In genomic region chr12:46065412-46066166, GRCh38 we compare ENCODE assay signal across 1 cellular context.
A peak's percentile ranks its signal among the peaks of the same experiment; 100 is the strongest.
TF ChIP-seq lines count a peak whose summit lies in the region.

No MANE protein-coding gene starts in this region.

TF ChIP-seq in GM12878, 131 proteins besides CTCF, POLR2A, EP300 and RAD21 (continued from another document):
- TF ChIP-seq BHLHE40 (IDR thresholded peaks at IDR 0.05; ENCODE audit: borderline replicate concordance in 1 of 2, low read depth in 2 of 2, low read length in 1 of 2) (peak; percentile 59 to 63; a peak in 3 of 4 replicates), MEF2B (IDR thresholded peaks at IDR 0.05; ENCODE audit: partially characterized antibody, poor library complexity, severe bottlenecking) (no peak), KDM1A (IDR thresholded peaks at IDR 0.05; ENCODE audit: borderline replicate concordance) (no peak), NFIC (IDR thresholded peaks at IDR 0.05; ENCODE audit: low read depth, low read length) (peak; percentile 89), ZNF24 (IDR thresholded peaks at IDR 0.05) (no peak), HDAC2 (IDR thresholded peaks at IDR 0.05) (no peak), POU2F2 (IDR thresholded peaks at IDR 0.05; ENCODE audit: borderline replicate concordance, low read depth, low read length) (no peak), CHD2 (IDR thresholded peaks at IDR 0.05; ENCODE audit: borderline replicate concordance, low read depth, low read length) (no peak), FOS (IDR thresholded peaks at IDR 0.05; ENCODE audit: borderline replicate concordance, extremely low read depth, insufficient read length) (no peak), CBX3 (IDR thresholded peaks at IDR 0.05; ENCODE audit: borderline replicate concordance, low read depth) (no peak), IRF4 (IDR thresholded peaks at IDR 0.05; ENCODE audit: low read depth, low read length) (peak; percentile 22; the same call in 1 of the 2 replicates), YY1 (IDR thresholded peaks at IDR 0.05; ENCODE audit: low read depth, low read length) (0 out of 2 replicates have a peak, but pooled peaks have one; percentile 15), HSF1 (IDR thresholded peaks at IDR 0.05; ENCODE audit: low read depth, low read length) (no peak), GATAD2B (conservative IDR thresholded peaks at IDR 0.05; ENCODE audit: low read depth) (no peak; the same call in 1 of the 2 replicates), TCF12 (IDR thresholded peaks at IDR 0.05; ENCODE audit: low read depth, low read length) (peak; percentile 85; the same call in 1 of the 2 replicates), ATF2 (IDR thresholded peaks at IDR 0.05; ENCODE audit: low read length) (peak; percentile 58; the same call in 1 of the 2 replicates), BCL3 (IDR thresholded peaks at IDR 0.05; ENCODE audit: borderline replicate concordance, insufficient read depth, low read depth, low read length, poor library complexity, severe bottlenecking) (no peak), ETV6 (conservative IDR thresholded peaks at IDR 0.05 in 1 of 2, IDR thresholded peaks at IDR 0.05 in 1 of 2; ENCODE audit: borderline replicate concordance in 1 of 2, low read depth in 1 of 2) (peak in 1 of 2 experiments; percentile 94; a peak in 2 of 4 replicates), STAT3 (IDR thresholded peaks at IDR 0.05; ENCODE audit: low read depth, low read length) (no peak), RFX5 (IDR thresholded peaks at IDR 0.05; ENCODE audit: low read depth, low read length) (no peak), SKIL (IDR thresholded peaks at IDR 0.05; ENCODE audit: low read depth, poor library complexity, severe bottlenecking) (no peak), HDAC6 (IDR thresholded peaks at IDR 0.05; ENCODE audit: unreplicated experiment) (no peak), ATF7 (IDR thresholded peaks at IDR 0.05; ENCODE audit: low read depth) (peak; percentile 45; the same call in 1 of the 2 replicates), BMI1 (IDR thresholded peaks at IDR 0.05; ENCODE audit: borderline replicate concordance) (peak; percentile 23; the same call in 1 of the 2 replicates), PRDM15 (CRISPR knock-in tag; IDR thresholded peaks at IDR 0.05) (no peak), DPF2 (IDR thresholded peaks at IDR 0.05) (peak; percentile 58), BACH1 (IDR thresholded peaks at IDR 0.05; ENCODE audit: borderline replicate concordance) (no peak), SREBF2 (IDR thresholded peaks at IDR 0.05; ENCODE audit: low read length) (no peak), SRF (IDR thresholded peaks at IDR 0.05; ENCODE audit: low read depth in 2 of 2, low read length in 2 of 2) (peak in 1 of 2 experiments; percentile 42; a peak in 1 of 4 replicates), CBX5 (IDR thresholded peaks at IDR 0.05; ENCODE audit: low read depth) (no peak)
- TF ChIP-seq, protein P1, sequence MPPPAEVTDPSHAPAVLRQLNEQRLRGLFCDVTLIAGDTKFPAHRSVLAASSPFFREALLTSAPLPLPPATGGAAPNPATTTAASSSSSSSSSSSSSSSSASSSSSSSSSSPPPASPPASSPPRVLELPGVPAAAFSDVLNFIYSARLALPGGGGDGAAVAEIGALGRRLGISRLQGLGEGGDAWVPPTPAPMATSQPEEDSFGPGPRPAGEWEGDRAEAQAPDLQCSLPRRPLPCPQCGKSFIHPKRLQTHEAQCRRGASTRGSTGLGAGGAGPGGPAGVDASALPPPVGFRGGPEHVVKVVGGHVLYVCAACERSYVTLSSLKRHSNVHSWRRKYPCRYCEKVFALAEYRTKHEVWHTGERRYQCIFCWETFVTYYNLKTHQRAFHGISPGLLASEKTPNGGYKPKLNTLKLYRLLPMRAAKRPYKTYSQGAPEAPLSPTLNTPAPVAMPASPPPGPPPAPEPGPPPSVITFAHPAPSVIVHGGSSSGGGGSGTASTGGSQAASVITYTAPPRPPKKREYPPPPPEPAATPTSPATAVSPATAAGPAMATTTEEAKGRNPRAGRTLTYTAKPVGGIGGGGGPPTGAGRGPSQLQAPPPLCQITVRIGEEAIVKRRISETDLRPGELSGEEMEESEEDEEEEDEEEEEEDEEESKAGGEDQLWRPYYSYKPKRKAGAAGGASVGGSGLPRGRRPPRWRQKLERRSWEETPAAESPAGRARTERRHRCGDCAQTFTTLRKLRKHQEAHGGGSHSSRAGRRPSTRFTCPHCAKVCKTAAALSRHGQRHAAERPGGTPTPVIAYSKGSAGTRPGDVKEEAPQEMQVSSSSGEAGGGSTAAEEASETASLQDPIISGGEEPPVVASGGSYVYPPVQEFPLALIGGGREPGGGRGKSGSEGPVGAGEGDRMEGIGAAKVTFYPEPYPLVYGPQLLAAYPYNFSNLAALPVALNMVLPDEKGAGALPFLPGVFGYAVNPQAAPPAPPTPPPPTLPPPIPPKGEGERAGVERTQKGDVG (CRISPR knock-in tag; IDR thresholded peaks at IDR 0.05) = no peak
- TF ChIP-seq, protein P2, sequence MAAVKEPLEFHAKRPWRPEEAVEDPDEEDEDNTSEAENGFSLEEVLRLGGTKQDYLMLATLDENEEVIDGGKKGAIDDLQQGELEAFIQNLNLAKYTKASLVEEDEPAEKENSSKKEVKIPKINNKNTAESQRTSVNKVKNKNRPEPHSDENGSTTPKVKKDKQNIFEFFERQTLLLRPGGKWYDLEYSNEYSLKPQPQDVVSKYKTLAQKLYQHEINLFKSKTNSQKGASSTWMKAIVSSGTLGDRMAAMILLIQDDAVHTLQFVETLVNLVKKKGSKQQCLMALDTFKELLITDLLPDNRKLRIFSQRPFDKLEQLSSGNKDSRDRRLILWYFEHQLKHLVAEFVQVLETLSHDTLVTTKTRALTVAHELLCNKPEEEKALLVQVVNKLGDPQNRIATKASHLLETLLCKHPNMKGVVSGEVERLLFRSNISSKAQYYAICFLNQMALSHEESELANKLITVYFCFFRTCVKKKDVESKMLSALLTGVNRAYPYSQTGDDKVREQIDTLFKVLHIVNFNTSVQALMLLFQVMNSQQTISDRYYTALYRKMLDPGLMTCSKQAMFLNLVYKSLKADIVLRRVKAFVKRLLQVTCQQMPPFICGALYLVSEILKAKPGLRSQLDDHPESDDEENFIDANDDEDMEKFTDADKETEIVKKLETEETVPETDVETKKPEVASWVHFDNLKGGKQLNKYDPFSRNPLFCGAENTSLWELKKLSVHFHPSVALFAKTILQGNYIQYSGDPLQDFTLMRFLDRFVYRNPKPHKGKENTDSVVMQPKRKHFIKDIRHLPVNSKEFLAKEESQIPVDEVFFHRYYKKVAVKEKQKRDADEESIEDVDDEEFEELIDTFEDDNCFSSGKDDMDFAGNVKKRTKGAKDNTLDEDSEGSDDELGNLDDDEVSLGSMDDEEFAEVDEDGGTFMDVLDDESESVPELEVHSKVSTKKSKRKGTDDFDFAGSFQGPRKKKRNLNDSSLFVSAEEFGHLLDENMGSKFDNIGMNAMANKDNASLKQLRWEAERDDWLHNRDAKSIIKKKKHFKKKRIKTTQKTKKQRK (IDR thresholded peaks at IDR 0.05; ENCODE audit: low read depth, low read length) = no peak
- TF ChIP-seq, protein P3, sequence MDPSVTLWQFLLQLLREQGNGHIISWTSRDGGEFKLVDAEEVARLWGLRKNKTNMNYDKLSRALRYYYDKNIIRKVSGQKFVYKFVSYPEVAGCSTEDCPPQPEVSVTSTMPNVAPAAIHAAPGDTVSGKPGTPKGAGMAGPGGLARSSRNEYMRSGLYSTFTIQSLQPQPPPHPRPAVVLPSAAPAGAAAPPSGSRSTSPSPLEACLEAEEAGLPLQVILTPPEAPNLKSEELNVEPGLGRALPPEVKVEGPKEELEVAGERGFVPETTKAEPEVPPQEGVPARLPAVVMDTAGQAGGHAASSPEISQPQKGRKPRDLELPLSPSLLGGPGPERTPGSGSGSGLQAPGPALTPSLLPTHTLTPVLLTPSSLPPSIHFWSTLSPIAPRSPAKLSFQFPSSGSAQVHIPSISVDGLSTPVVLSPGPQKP (IDR thresholded peaks at IDR 0.05; ENCODE audit: low read depth, low read length) = no peak
- TF ChIP-seq, protein P4, sequence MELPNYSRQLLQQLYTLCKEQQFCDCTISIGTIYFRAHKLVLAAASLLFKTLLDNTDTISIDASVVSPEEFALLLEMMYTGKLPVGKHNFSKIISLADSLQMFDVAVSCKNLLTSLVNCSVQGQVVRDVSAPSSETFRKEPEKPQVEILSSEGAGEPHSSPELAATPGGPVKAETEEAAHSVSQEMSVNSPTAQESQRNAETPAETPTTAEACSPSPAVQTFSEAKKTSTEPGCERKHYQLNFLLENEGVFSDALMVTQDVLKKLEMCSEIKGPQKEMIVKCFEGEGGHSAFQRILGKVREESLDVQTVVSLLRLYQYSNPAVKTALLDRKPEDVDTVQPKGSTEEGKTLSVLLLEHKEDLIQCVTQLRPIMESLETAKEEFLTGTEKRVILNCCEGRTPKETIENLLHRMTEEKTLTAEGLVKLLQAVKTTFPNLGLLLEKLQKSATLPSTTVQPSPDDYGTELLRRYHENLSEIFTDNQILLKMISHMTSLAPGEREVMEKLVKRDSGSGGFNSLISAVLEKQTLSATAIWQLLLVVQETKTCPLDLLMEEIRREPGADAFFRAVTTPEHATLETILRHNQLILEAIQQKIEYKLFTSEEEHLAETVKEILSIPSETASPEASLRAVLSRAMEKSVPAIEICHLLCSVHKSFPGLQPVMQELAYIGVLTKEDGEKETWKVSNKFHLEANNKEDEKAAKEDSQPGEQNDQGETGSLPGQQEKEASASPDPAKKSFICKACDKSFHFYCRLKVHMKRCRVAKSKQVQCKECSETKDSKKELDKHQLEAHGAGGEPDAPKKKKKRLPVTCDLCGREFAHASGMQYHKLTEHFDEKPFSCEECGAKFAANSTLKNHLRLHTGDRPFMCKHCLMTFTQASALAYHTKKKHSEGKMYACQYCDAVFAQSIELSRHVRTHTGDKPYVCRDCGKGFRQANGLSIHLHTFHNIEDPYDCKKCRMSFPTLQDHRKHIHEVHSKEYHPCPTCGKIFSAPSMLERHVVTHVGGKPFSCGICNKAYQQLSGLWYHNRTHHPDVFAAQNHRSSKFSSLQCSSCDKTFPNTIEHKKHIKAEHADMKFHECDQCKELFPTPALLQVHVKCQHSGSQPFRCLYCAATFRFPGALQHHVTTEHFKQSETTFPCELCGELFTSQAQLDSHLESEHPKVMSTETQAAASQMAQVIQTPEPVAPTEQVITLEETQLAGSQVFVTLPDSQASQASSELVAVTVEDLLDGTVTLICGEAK (IDR thresholded peaks at IDR 0.05; ENCODE audit: borderline replicate concordance) = peak; percentile 59
